In genomic region chr11:70566768-70567530, GRCh38 we compare ENCODE assay signal across 27 cellular contexts.
"Had no signal": no experiment of that assay in that cellular context is flagged by ENCODE, and none has a peak within 500 bp of the region (broad histone marks: within the 10 kb centered on the region; RNA-seq: fewer than 3 reads in every experiment).

No MANE protein-coding gene starts in this region.

- H3K4me1 ChIP-seq: foreskin keratinocyte, right lobe of liver, uterus had no signal

- ATAC-seq: activated CD4-positive, CD25-positive, alpha-beta regulatory T cell treated with anti-CD3 and anti-CD28 coated beads, Interleukin-2, amount 50 U/mL, for 24 hours; activated naive CD8-positive, alpha-beta T cell treated with anti-CD3 and anti-CD28 coated beads, Interleukin-2, amount 50 U/mL, for 24 hours; activated T-cell treated with anti-CD3 and anti-CD28 coated beads, Interleukin-2, amount 50 U/mL, for 4 hours; activated T-helper 17 cell treated with anti-CD3 and anti-CD28 coated beads, Interleukin-2, amount 50 U/mL, for 72 hours; naive thymus-derived CD8-positive, alpha-beta T cell had no signal

- H3K36me3 Mint-ChIP-seq: activated naive CD4-positive, alpha-beta T cell treated with anti-CD3 and anti-CD28 coated beads, Interleukin-2, amount 50 U/mL, for 24 hours had no signal

- H3K9me3 ChIP-seq: esophagus muscularis mucosa, right lobe of liver, uterus had no signal

- H3K4me3 Mint-ChIP-seq: activated naive CD4-positive, alpha-beta T cell treated with anti-CD3 and anti-CD28 coated beads, Interleukin-2, amount 50 U/mL, for 24 hours; activated naive CD8-positive, alpha-beta T cell treated with anti-CD3 and anti-CD28 coated beads, Interleukin-2, amount 50 U/mL, for 24 hours; activated T-cell treated with anti-CD3 and anti-CD28 coated beads, Interleukin-2, amount 50 U/mL, for 4 hours; activated T-helper 17 cell treated with anti-CD3 and anti-CD28 coated beads, Interleukin-2, amount 50 U/mL, for 72 hours; naive thymus-derived CD8-positive, alpha-beta T cell; neural crest cell had no signal

- H3K36me3 ChIP-seq: esophagus muscularis mucosa, heart left ventricle, right lobe of liver, uterus had no signal

- H3K27ac Mint-ChIP-seq: activated naive CD4-positive, alpha-beta T cell treated with anti-CD3 and anti-CD28 coated beads, Interleukin-2, amount 50 U/mL, for 24 hours; activated naive CD8-positive, alpha-beta T cell treated with anti-CD3 and anti-CD28 coated beads, Interleukin-2, amount 50 U/mL, for 24 hours; activated T-helper 17 cell treated with anti-CD3 and anti-CD28 coated beads, Interleukin-2, amount 50 U/mL, for 72 hours; dendritic cell treated with granulocyte-macrophage colony-stimulating factor and Interleukin-4, amounts not matched to agents 40 ng/mL and 50 ng/mL, for 4 days; naive thymus-derived CD8-positive, alpha-beta T cell had no signal

- H3K9me3 Mint-ChIP-seq: activated naive CD4-positive, alpha-beta T cell treated with anti-CD3 and anti-CD28 coated beads, Interleukin-2, amount 50 U/mL, for 24 hours; activated naive CD8-positive, alpha-beta T cell treated with anti-CD3 and anti-CD28 coated beads, Interleukin-2, amount 50 U/mL, for 24 hours; activated T-helper 17 cell treated with anti-CD3 and anti-CD28 coated beads, Interleukin-2, amount 50 U/mL, for 72 hours; dendritic cell treated with granulocyte-macrophage colony-stimulating factor and Interleukin-4, amounts not matched to agents 40 ng/mL and 50 ng/mL, for 4 days; neural crest cell had no signal

- H3K4me3 ChIP-seq: right lobe of liver had no signal

- H3K27ac ChIP-seq: foreskin keratinocyte, right lobe of liver, VCaP had no signal

- H3K4me1 Mint-ChIP-seq: activated naive CD4-positive, alpha-beta T cell treated with anti-CD3 and anti-CD28 coated beads, Interleukin-2, amount 50 U/mL, for 24 hours; activated naive CD8-positive, alpha-beta T cell treated with anti-CD3 and anti-CD28 coated beads, Interleukin-2, amount 50 U/mL, for 24 hours; activated T-helper 17 cell treated with anti-CD3 and anti-CD28 coated beads, Interleukin-2, amount 50 U/mL, for 72 hours had no signal

- H3K27me3 ChIP-seq: esophagus muscularis mucosa, foreskin keratinocyte, right lobe of liver, uterus had no signal

- DNase-seq: activated CD4-positive, alpha-beta T cell treated with anti-CD3 and anti-CD28 coated beads for 48 hours; activated CD4-positive, alpha-beta T cell treated with anti-CD3 and anti-CD28 coated beads, Interleukin-2, amount 50 U/mL, for 48 hours; activated CD8-positive, alpha-beta memory T cell treated with anti-CD3 and anti-CD28 coated beads, Interleukin-2, amount 50 U/mL, for 48 hours; activated gamma-delta T cell treated with Interleukin-2 at 50 U/mL for 16 hours; activated naive CD8-positive, alpha-beta T cell treated with anti-CD3 and anti-CD28 coated beads, Interleukin-2, amount 50 U/mL, for 24 hours; activated T-cell treated with anti-CD3 and anti-CD28 coated beads, Interleukin-2, amount 50 U/mL, for 4 hours; amygdala; foreskin keratinocyte; left ventricle myocardium superior; mammary epithelial cell; occipital lobe; right lobe of liver; stimulated activated CD4-positive, alpha-beta T cell treated with anti-CD3 and anti-CD28 coated beads, Interleukin-2, amount 100 ng/mL, for 48 hours; stimulated activated naive CD4-positive, alpha-beta T cell treated with Interleukin-2 at 50 U/mL for 16 hours; T-helper 1 cell; T-helper 9 cell; trophoblast cell; uterus had no signal
